ENCODE assay signal across 1 cellular context in the genomic region with DNA sequence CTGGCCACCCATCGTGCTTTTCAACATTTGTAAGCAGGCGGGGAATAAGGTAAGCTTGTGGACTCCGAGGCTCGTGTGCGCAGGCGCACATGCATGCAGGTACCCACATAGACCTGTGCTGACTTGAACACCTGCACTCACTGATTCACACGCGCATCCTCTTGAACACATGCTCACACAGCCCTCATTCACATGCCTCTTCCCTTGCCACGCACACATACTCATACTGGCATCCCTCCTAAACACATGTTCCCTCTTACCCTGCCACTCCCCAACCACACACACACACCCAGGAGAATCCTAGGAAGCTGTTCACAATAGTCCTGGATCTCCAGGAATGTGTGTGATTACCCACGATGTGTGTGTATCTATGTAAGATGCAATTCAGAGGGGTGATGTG.
TF ChIP-seq lines count a peak whose summit lies in the region.

No MANE protein-coding gene starts in this region.

TF ChIP-seq in H1, 55 proteins besides CTCF, POLR2A, EP300 and RAD21:
- TF ChIP-seq, protein P1, sequence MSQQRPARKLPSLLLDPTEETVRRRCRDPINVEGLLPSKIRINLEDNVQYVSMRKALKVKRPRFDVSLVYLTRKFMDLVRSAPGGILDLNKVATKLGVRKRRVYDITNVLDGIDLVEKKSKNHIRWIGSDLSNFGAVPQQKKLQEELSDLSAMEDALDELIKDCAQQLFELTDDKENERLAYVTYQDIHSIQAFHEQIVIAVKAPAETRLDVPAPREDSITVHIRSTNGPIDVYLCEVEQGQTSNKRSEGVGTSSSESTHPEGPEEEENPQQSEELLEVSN (IDR thresholded peaks at IDR 0.05) = no peak
- no peak for TF ChIP-seq ZNF274 (IDR thresholded peaks at IDR 0.05; ENCODE audit: borderline replicate concordance, extremely low read depth, low read length)
- TF ChIP-seq KDM1A (IDR thresholded peaks at IDR 0.05; ENCODE audit: borderline replicate concordance, low read length) = no peak
- TF ChIP-seq KDM4A (IDR thresholded peaks at IDR 0.05; ENCODE audit: low read depth, low read length, severe bottlenecking) = no peak
- no peak for TF ChIP-seq RXRA (IDR thresholded peaks at IDR 0.05; ENCODE audit: insufficient read depth, low read depth, low read length)
- TF ChIP-seq TAF7 (optimal IDR thresholded peaks at IDR 0.05; ENCODE audit: borderline replicate concordance, low read depth, low read length) = no peak
- TF ChIP-seq, protein P2, sequence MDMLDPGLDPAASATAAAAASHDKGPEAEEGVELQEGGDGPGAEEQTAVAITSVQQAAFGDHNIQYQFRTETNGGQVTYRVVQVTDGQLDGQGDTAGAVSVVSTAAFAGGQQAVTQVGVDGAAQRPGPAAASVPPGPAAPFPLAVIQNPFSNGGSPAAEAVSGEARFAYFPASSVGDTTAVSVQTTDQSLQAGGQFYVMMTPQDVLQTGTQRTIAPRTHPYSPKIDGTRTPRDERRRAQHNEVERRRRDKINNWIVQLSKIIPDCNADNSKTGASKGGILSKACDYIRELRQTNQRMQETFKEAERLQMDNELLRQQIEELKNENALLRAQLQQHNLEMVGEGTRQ (IDR thresholded peaks at IDR 0.05; ENCODE audit: low read length) = no peak
